ENCODE assay signal across 28 cellular contexts in the genomic region with DNA sequence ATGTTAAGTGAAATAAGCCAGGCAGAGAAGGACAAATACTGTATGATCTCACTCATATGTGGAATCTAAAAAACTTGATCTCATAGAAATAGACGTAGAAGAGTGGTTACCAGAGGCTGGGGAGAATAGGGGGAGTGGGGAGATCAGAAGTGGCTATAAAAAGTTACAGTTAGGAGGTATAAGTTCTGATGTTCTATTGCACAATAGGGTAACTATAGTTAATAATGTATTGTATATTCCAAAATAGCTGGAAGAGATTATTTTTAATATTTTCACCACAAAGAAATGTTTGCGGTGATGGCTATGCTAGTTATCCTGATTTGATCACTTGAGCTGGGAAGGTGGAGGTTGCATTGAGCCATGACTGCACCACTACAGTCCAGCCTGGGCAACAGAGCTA. TPM values are rescaled to one million over a fixed set of nuclear protein-coding genes. Genes with fewer than 3 reads are reported as not detected.
DNase-seq lines count a peak whose midpoint lies in the region; ATAC-seq, FAIRE-seq and TF ChIP-seq lines count a peak whose summit lies in the region.
"Had no signal": no experiment of that assay in that cellular context is flagged by ENCODE, and none has a peak within 500 bp of the region (broad histone marks: within the 10 kb centered on the region; RNA-seq: fewer than 3 reads in every experiment).

No MANE protein-coding gene starts in this region.

- H2BK20ac ChIP-seq in IMR-90 (ENCODE audit: low read depth, low read length): no peak overlapping the region

- H2AK5ac ChIP-seq in IMR-90 (ENCODE audit: low read depth, low read length) (no peak overlapping the region), neuronal stem cell (ENCODE audit: low read depth, low read length) (no peak overlapping the region)

- no peak overlapping the region for H2BK12ac ChIP-seq in neuronal stem cell (ENCODE audit: low read length)

- H2AFZ ChIP-seq in HepG2 (ENCODE audit: low read length) (no peak overlapping the region), IMR-90 (replicated peaks; ENCODE audit: low read length, poor library complexity) (no peak overlapping the region), neuronal stem cell (ENCODE audit: low read length) (no peak overlapping the region)

- H3K36me3 ChIP-seq in HepG2 (replicated peaks in 1 of 2; ENCODE audit: control insufficient read depth in 1 of 2, insufficient read depth in 2 of 2, low read length in 2 of 2): peaks cover 0 to 4% of the 10 kb centered on the region in 2 experiments; a peak in 3 of 5 replicates
- peaks cover 0 to 3% (median 0%) of the 10 kb centered on the region in 4 donors for H3K36me3 ChIP-seq in right lobe of liver
- no peaks in the 10 kb centered on the region for H3K36me3 ChIP-seq in IMR-90 (ENCODE audit: control insufficient read depth, insufficient read depth, low read length)
- H3K36me3 ChIP-seq in neuronal stem cell (replicated peaks in 1 of 2; ENCODE audit: control insufficient read depth in 2 of 2, insufficient read depth in 2 of 2, low read length in 2 of 2): peaks cover 2 to 6% of the 10 kb centered on the region in 2 donors
- H3K36me3 ChIP-seq: BE2C had no signal

- H3K18ac ChIP-seq in IMR-90 (ENCODE audit: low read depth, low read length) (no peak overlapping the region), neuronal stem cell (ENCODE audit: low read length) (no peak overlapping the region)

- H3K27me3 ChIP-seq in HepG2 (ENCODE audit: control insufficient read depth in 1 of 2, insufficient read depth in 2 of 2, low read length in 2 of 2) (no peaks in the 10 kb centered on the region), right lobe of liver (no peaks in the 10 kb centered on the region), IMR-90 (ENCODE audit: control insufficient read depth, insufficient read depth, low read length) (no peaks in the 10 kb centered on the region), neuronal stem cell (ENCODE audit: control insufficient read depth in 3 of 3, insufficient read depth in 3 of 3, low read depth in 1 of 3, low read length in 3 of 3) (no peaks in the 10 kb centered on the region)
- H3K27me3 ChIP-seq: BE2C, BLaER1 had no signal

- H3K4ac ChIP-seq in IMR-90 (ENCODE audit: low read depth, low read length) (no peak overlapping the region), neuronal stem cell (ENCODE audit: low read length) (no peak overlapping the region)

- H3K27ac ChIP-seq in HepG2 (ENCODE audit: extremely low read length, insufficient read depth, low read length): no peak overlapping the region
- H3K27ac ChIP-seq in right lobe of liver: no peak overlapping the region
- no peak overlapping the region for H3K27ac ChIP-seq in IMR-90 (ENCODE audit: insufficient read depth, low read length)
- H3K27ac ChIP-seq in neuronal stem cell (replicated peaks; ENCODE audit: low read length): no peak overlapping the region
- H3K27ac ChIP-seq: 22Rv1, A549, BLaER1 had no signal

- no peak for TF ChIP-seq CTCF in HepG2 (CRISPR knock-in tag; IDR thresholded peaks at IDR 0.05)
- TF ChIP-seq CTCF in right lobe of liver (IDR thresholded peaks at IDR 0.05): no peak
- TF ChIP-seq CTCF in IMR-90 (conservative IDR thresholded peaks at IDR 0.05; ENCODE audit: low read depth, low read length): no peak

- H4K8ac ChIP-seq in IMR-90 (ENCODE audit: low read depth in 2 of 2, low read length in 2 of 2): no peak overlapping the region
- H4K8ac ChIP-seq in neuronal stem cell (ENCODE audit: low read depth, low read length): no peak overlapping the region

- H4K20me1 ChIP-seq in HepG2 (ENCODE audit: insufficient read depth, low read length): no peaks in the 10 kb centered on the region
- no peaks in the 10 kb centered on the region for H4K20me1 ChIP-seq in IMR-90 (ENCODE audit: insufficient read depth, low read length)

- H3K9ac ChIP-seq in HepG2 (ENCODE audit: insufficient read depth, low read depth, low read length) (no peak overlapping the region), IMR-90 (ENCODE audit: low read depth, low read length) (no peak overlapping the region), neuronal stem cell (ENCODE audit: low read depth, low read length, poor library complexity) (no peak overlapping the region)
- H3K9ac ChIP-seq: BLaER1 had no signal

- H3K9me1 ChIP-seq in IMR-90 (ENCODE audit: insufficient read depth, low read length): 0 out of 2 replicates have a peak, but pooled peaks cover 2% of the 10 kb centered on the region

- in situ Hi-C loops in HepG2 (cut with HindIII; ENCODE audit: extremely low pct_ligation_motif_present, low pct_unique_long_range_greater_than_20kb) (no loop called here), IMR-90 (cut with MboI; ENCODE audit: low sequenced_read_pairs) (no loop called here)

- no peak overlapping the region for H2BK15ac ChIP-seq in IMR-90 (ENCODE audit: low read depth, low read length)
- no peak overlapping the region for H2BK15ac ChIP-seq in neuronal stem cell (ENCODE audit: low read length)

- intact Hi-C loops in HepG2 (cut with micrococcal nuclease; ENCODE audit: unreplicated experiment) (no loop called here), right lobe of liver (cut with DNase I) (no loop called here), IMR-90 (cut with micrococcal nuclease) (no loop called here), cardiac septum (cut with DNase I) (no loop called here)

- H3K23ac ChIP-seq in IMR-90 (ENCODE audit: low read depth, low read length): no peak overlapping the region
- no peak overlapping the region for H3K23ac ChIP-seq in neuronal stem cell (ENCODE audit: low read depth, low read length, poor library complexity)

- BruUV-seq in HepG2 (replicated peaks; lab: Mats Ljungman, UMichigan) (no TSS peak), IMR-90 (replicated peaks; lab: Mats Ljungman, UMichigan) (no TSS peak)

- H2BK5ac ChIP-seq in IMR-90 (ENCODE audit: low read depth, low read length, poor library complexity, severe bottlenecking) (no peak overlapping the region), neuronal stem cell (ENCODE audit: low read length) (no peak overlapping the region)

- CTCF ChIA-PET in HepG2 (lab: Yijun Ruan, JAX; ENCODE audit: low intra/inter-chr PET ratio, low total read pairs): no interaction called here
- CTCF ChIA-PET in IMR-90 (lab: Yijun Ruan, JAX): interaction anchor here (1.4 kb wide), 1 partner anchor 78 kb away, joined by 3 read pairs; no protein-coding TSS in a partner anchor

- H3K4me1 ChIP-seq in HepG2 (ENCODE audit: insufficient read depth, low read length) (no peaks in the 10 kb centered on the region), right lobe of liver (no peaks in the 10 kb centered on the region), IMR-90 (ENCODE audit: control insufficient read depth, insufficient read depth, low read length) (no peaks in the 10 kb centered on the region), neuronal stem cell (ENCODE audit: control insufficient read depth in 2 of 2, insufficient read depth in 1 of 2, low read depth in 1 of 2, low read length in 2 of 2) (no peaks in the 10 kb centered on the region)
- H3K4me1 ChIP-seq: BE2C, BLaER1 had no signal

- FAIRE-seq in HepG2 (lab: Jason Lieb, UNC): no peak
- FAIRE-seq: A549, GM12878, GM12892 had no signal

- H3K79me1 ChIP-seq in IMR-90 (ENCODE audit: low read depth in 1 of 2, low read length in 2 of 2): peaks cover 2 to 7% of the 10 kb centered on the region in 2 experiments; a peak in 2 of 4 replicates
- H3K79me1 ChIP-seq in neuronal stem cell (ENCODE audit: low read depth, low read length): no peaks in the 10 kb centered on the region

- no peak for TF ChIP-seq EP300 in HepG2 (IDR thresholded peaks at IDR 0.05; ENCODE audit: low read depth in 2 of 2, low read length in 2 of 2)
- no peak for TF ChIP-seq EP300 in HepG2 (CRISPR knock-in tag; IDR thresholded peaks at IDR 0.05; ENCODE audit: borderline replicate concordance)

- dilution Hi-C loops in IMR-90 (cut with HindIII; ENCODE audit: low sequenced_read_pairs, unreplicated experiment): no loop called here

- no peak overlapping the region for H3K4me2 ChIP-seq in HepG2 (ENCODE audit: low read depth, low read length)
- H3K4me2 ChIP-seq in IMR-90 (ENCODE audit: low read depth, low read length): no peak overlapping the region
- no peak overlapping the region for H3K4me2 ChIP-seq in neuronal stem cell (ENCODE audit: insufficient read depth, low read length, poor library complexity, severe bottlenecking)
- H3K4me2 ChIP-seq: A549, BLaER1 had no signal

- ATAC-seq in HepG2 (no peak), right lobe of liver (no peak), IMR-90 (ENCODE audit: low read depth) (no peak)
- ATAC-seq: A549, GM12878 had no signal

- TF ChIP-seq RAD21 in HepG2 (CRISPR knock-in tag; IDR thresholded peaks at IDR 0.05) (no peak), IMR-90 (IDR thresholded peaks at IDR 0.05; ENCODE audit: low read length) (no peak)

- no peak overlapping the region for H2AK9ac ChIP-seq in IMR-90 (replicated peaks; ENCODE audit: low read depth, low read length, poor library complexity)

- 100% methylated on average over 2 of the region's 2 CpGs for WGBS in HepG2 (ENCODE audit: low lambda C conversion rate)
- WGBS in right lobe of liver (ENCODE audit: insufficient coverage, low coverage, low lambda C conversion rate, missing lambda C conversion rate): 90% methylated on average over 2 of the region's 2 CpGs
- WGBS in IMR-90 (ENCODE audit: extremely low coverage in 2 of 2, insufficient read length in 1 of 2), 2 experiments: no CpG with 5 or more reads among the region's 2 CpGs
- WGBS in neuronal stem cell (ENCODE audit: extremely low coverage in 2 of 2, insufficient read length in 2 of 2, insufficient replicate concordance in 1 of 2), 2 donors: no CpG with 5 or more reads among the region's 2 CpGs

- DNase-seq in HepG2 (ENCODE audit: low spot score) (no peak), right lobe of liver (no peak), IMR-90 (no peak), neuronal stem cell (ENCODE audit: low spot score) (no peak), anterior cingulate cortex (lab: John Stamatoyannopoulos, UW) (no peak), cardiac septum (ENCODE audit: low spot score) (no peak), cerebellar cortex (ENCODE audit: low spot score) (no peak)
- DNase-seq: BE2C; C1 segment of cervical spinal cord; CD4-positive, alpha-beta memory T cell; CD4-positive, CD25-positive, alpha-beta regulatory T cell; CD8-positive, alpha-beta memory T cell; COR-L47; DMS 273 treated with DMSO at 0.1 percent for 48 hours; DMS153; DMS53; DMS79; DND-41; EL; GDM1 had no signal

- no peak overlapping the region for H4K5ac ChIP-seq in IMR-90 (ENCODE audit: low read depth, low read length)

- H3K56ac ChIP-seq in IMR-90 (ENCODE audit: extremely low read depth, insufficient read depth, low read length): no peak overlapping the region

- H2BK120ac ChIP-seq in IMR-90 (ENCODE audit: low read depth, low read length) (no peak overlapping the region), neuronal stem cell (ENCODE audit: low read depth, low read length) (no peak overlapping the region)

- no peak for TF ChIP-seq POLR2A in HepG2 (IDR thresholded peaks at IDR 0.05; ENCODE audit: insufficient read depth in 1 of 2, low read depth in 2 of 2, low read length in 2 of 2)
- no peak for TF ChIP-seq POLR2A in right lobe of liver (IDR thresholded peaks at IDR 0.05)
- TF ChIP-seq POLR2A in IMR-90 (IDR thresholded peaks at IDR 0.05; ENCODE audit: low read depth, low read length): no peak

- H3K4me3 ChIP-seq in HepG2 (replicated peaks in 1 of 3; ENCODE audit: insufficient read depth in 1 of 3, low read depth in 2 of 3, low read length in 3 of 3) (no peak overlapping the region), right lobe of liver (no peak overlapping the region), IMR-90 (ENCODE audit: insufficient read depth, low read depth, low read length) (no peak overlapping the region), neuronal stem cell (ENCODE audit: low read length in 2 of 2) (no peak overlapping the region)
- H3K4me3 ChIP-seq: A549, BLaER1, GM12878 had no signal

- H3K9me3 ChIP-seq in HepG2 (ENCODE audit: low read length) (no peaks in the 10 kb centered on the region), right lobe of liver (no peaks in the 10 kb centered on the region), IMR-90 (ENCODE audit: control insufficient read depth, insufficient read depth, low read length) (no peaks in the 10 kb centered on the region), neuronal stem cell (replicated peaks in 1 of 2; ENCODE audit: control insufficient read depth in 2 of 2, insufficient read depth in 1 of 2, low read depth in 1 of 2, low read length in 2 of 2) (peaks cover 0 to 2% of the 10 kb centered on the region in 2 donors)
- H3K9me3 ChIP-seq: A549, BE2C had no signal

- H3K14ac ChIP-seq in IMR-90 (replicated peaks; ENCODE audit: low read depth, low read length) (no peak overlapping the region), neuronal stem cell (ENCODE audit: low read length) (peak overlapping the region; percentile 71)

- H4K91ac ChIP-seq in IMR-90 (ENCODE audit: insufficient read depth, low read depth, low read length) (no peak overlapping the region), neuronal stem cell (ENCODE audit: low read depth, low read length, poor library complexity) (no peak overlapping the region)

- H3K79me2 ChIP-seq in HepG2 (ENCODE audit: insufficient read depth, low read length): peaks cover 3% of the 10 kb centered on the region

- POLR2A ChIA-PET in HepG2 (lab: Yijun Ruan, JAX) (no interaction called here), IMR-90 (lab: Charles Lee; ENCODE audit: unreplicated experiment) (no interaction called here)

RNA-seq across cellular contexts. Expression of a gene that starts 53.8 kb away (rescaled TPM):
- not detected in 2 replicates for total RNA-seq in HepG2 (2016; rRNA removed; fragmentation: Illumina TruSeq; extraction: Trizol)
- not detected in 2 replicates for total RNA-seq in HepG2 (2016; cell fraction: cytosol; rRNA removed; fragmentation: Illumina TruSeq; extraction: Trizol; ENCODE audit: low read depth)
- total RNA-seq in HepG2 (2016; cell fraction: insoluble cytoplasmic fraction; rRNA removed; fragmentation: Illumina TruSeq; extraction: Trizol): not detected in 2 replicates
- total RNA-seq in HepG2 (2016; cell fraction: membrane; rRNA removed; fragmentation: Illumina TruSeq; extraction: Trizol): not detected in 2 replicates
- total RNA-seq in HepG2 (2016; cell fraction: nucleus; rRNA removed; fragmentation: Illumina TruSeq; extraction: Trizol): not detected in 2 replicates
- polyA plus RNA-seq in HepG2 (2011; rRNA removed): not detected in 2 replicates
- polyA plus RNA-seq in HepG2 (2011; cell fraction: cytosol; rRNA removed): not detected in 2 replicates
- not detected in 2 replicates for polyA plus RNA-seq in HepG2 (2011; cell fraction: nucleus; rRNA removed)
- not detected in 2 replicates for polyA plus RNA-seq in HepG2 (2012)
- not detected in 2 replicates for polyA plus RNA-seq in HepG2 (2016; cell fraction: cytosol; fragmentation: Illumina TruSeq; extraction: Trizol; ENCODE audit: low read depth)
- polyA plus RNA-seq in HepG2 (2016; cell fraction: insoluble cytoplasmic fraction; fragmentation: Illumina TruSeq; extraction: Trizol; ENCODE audit: low read depth): not detected in 2 replicates
- polyA plus RNA-seq in HepG2 (2016; cell fraction: membrane; fragmentation: Illumina TruSeq; extraction: Trizol; ENCODE audit: low read depth): not detected in 2 replicates
- not detected in 2 replicates for polyA plus RNA-seq in HepG2 (2016; cell fraction: nucleus; fragmentation: Illumina TruSeq; extraction: Trizol; ENCODE audit: insufficient read depth, low read depth)
- polyA minus RNA-seq in HepG2 (2011; rRNA and poly(A)+ RNA removed; ENCODE audit: low replicate concordance): not detected in 2 replicates
- polyA minus RNA-seq in HepG2 (2011; cell fraction: cytosol; rRNA and poly(A)+ RNA removed): not detected in 2 replicates
- polyA minus RNA-seq in HepG2 (2011; cell fraction: nucleus; rRNA and poly(A)+ RNA removed): not detected in 2 replicates
- 1 to 10 TPM in 1 of 6 experiments, under 1 TPM in 5; 0.04 to 1.1 (median 0.20) TPM for total RNA-seq in right lobe of liver
- not detected in 2 replicates for total RNA-seq in IMR-90 (2012; rRNA removed)
- not detected in 2 replicates for polyA plus RNA-seq in IMR-90 (2012; rRNA removed)
- polyA plus RNA-seq in IMR-90 (2012; cell fraction: cytosol; rRNA removed): not detected in 2 replicates
- not detected in 2 replicates for polyA plus RNA-seq in IMR-90 (2012; cell fraction: nucleus; rRNA removed; ENCODE audit: low replicate concordance)
- 0.67 TPM for polyA plus RNA-seq in neuronal stem cell (2013, experiment 1 of 2)
- polyA plus RNA-seq in neuronal stem cell (2013, experiment 2 of 2): 0.72 TPM
- 0.24 TPM for total RNA-seq in cardiac septum
- total RNA-seq: A172, Daoy, G401 had no signal
